Comparison of ENCODE assay signal across 9 cellular contexts in the genomic region with DNA sequence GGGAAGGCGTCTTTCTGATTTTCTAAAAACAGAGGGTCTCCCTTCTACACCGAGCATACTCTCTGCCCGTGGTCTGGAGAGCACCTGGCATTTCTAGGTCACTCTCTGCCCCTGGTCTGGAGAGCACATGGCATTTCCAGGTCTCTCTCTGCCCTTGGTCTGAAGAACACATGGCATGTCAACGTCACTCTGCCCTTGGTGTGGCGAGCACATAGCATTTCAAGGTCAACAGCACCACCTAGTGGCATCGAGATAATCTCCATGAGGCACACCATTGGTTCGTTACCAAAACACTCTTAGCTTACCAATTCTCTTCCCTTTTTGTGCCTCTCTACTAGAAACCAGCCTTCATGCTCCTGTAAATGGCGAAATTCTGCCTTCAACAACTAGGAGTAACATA.
A peak's percentile ranks its signal among the peaks of the same experiment; 100 is the strongest.
DNase-seq lines count a peak whose midpoint lies in the region; ATAC-seq and TF ChIP-seq lines count a peak whose summit lies in the region.
"Had no signal": no experiment of that assay in that cellular context is flagged by ENCODE, and none has a peak within 500 bp of the region (broad histone marks: within the 10 kb centered on the region; RNA-seq: fewer than 3 reads in every experiment).

No MANE protein-coding gene starts in this region.

- H3K4me2 ChIP-seq in DOHH2 (ENCODE audit: low read length) (no peak overlapping the region), Karpas-422 (ENCODE audit: low read depth, low read length, poor library complexity, severe bottlenecking) (no peak overlapping the region)

- H3K9me3 ChIP-seq in DOHH2 (ENCODE audit: control insufficient read depth, insufficient read depth, low read length), result peaks cover 5% of the 10 kb centered on the region; the same call in 1 of the 2 replicates
- H3K9me3 ChIP-seq in Karpas-422 (ENCODE audit: low read length), result peaks cover 6% of the 10 kb centered on the region
- peaks cover 0 to 39% (median 25%) of the 10 kb centered on the region in 4 donors for H3K9me3 ChIP-seq in stomach
- H3K9me3 ChIP-seq: neutrophil had no signal

- H3K36me3 ChIP-seq in DOHH2 (ENCODE audit: control insufficient read depth, low read length) (no peaks in the 10 kb centered on the region), Karpas-422 (ENCODE audit: insufficient read depth, low read length) (no peaks in the 10 kb centered on the region), stomach (no peaks in the 10 kb centered on the region)
- H3K36me3 ChIP-seq: neutrophil had no signal

- peaks cover 0 to 6% (median 0%) of the 10 kb centered on the region in 3 donors for H3K36me3 Mint-ChIP-seq in naive thymus-derived CD8-positive, alpha-beta T cell

- no peak overlapping the region for H3K27ac ChIP-seq in DOHH2 (ENCODE audit: low read depth, low read length)
- H3K27ac ChIP-seq in Karpas-422 (ENCODE audit: low read length), result no peak overlapping the region
- H3K27ac ChIP-seq in stomach, result no peak overlapping the region
- H3K27ac ChIP-seq: neutrophil had no signal

- H4K20me1 ChIP-seq in DOHH2 (ENCODE audit: control insufficient read depth, insufficient read depth, low read depth, low read length) (no peaks in the 10 kb centered on the region), Karpas-422 (ENCODE audit: insufficient read depth, low read depth, low read length) (no peaks in the 10 kb centered on the region)

- TF ChIP-seq EP300 in stomach (IDR thresholded peaks at IDR 0.05), result no peak

- intact Hi-C loops in head of caudate nucleus (cut with DNase I), result loop anchor here (5.0 to 10.0 kb wide), 2 partner anchors 364 to 597 kb away; no protein-coding TSS in a partner anchor
- intact Hi-C loops in stomach (cut with DNase I; ENCODE audit: low total_unique reads), result no loop called here

- no peaks in the 10 kb centered on the region for H3K9me2 ChIP-seq in DOHH2 (replicated peaks; ENCODE audit: control insufficient read depth, low read length)
- H3K9me2 ChIP-seq in Karpas-422 (replicated peaks; ENCODE audit: insufficient read depth, low read length), result no peaks in the 10 kb centered on the region

- H3K27me3 Mint-ChIP-seq in naive thymus-derived CD8-positive, alpha-beta T cell, result no peaks in the 10 kb centered on the region

- TF ChIP-seq POLR2A in stomach (IDR thresholded peaks at IDR 0.05), result no peak

- 65 to 68% (median 68%) methylated on average over 8 of the region's 8 CpGs for WGBS in stomach, 5 donors

- H3K4me3 Mint-ChIP-seq in naive thymus-derived CD8-positive, alpha-beta T cell, result no peak overlapping the region

- H3K27me3 ChIP-seq in DOHH2 (ENCODE audit: control insufficient read depth, low read length) (no peaks in the 10 kb centered on the region), Karpas-422 (ENCODE audit: low read length) (no peaks in the 10 kb centered on the region), stomach (no peaks in the 10 kb centered on the region)
- H3K27me3 ChIP-seq: neutrophil had no signal

- no peaks in the 10 kb centered on the region for H3K79me2 ChIP-seq in DOHH2 (ENCODE audit: control insufficient read depth, low read length)
- H3K79me2 ChIP-seq in Karpas-422 (ENCODE audit: low read length), result no peaks in the 10 kb centered on the region

- H3K4me3 ChIP-seq in DOHH2 (ENCODE audit: low read length) (no peak overlapping the region), Karpas-422 (ENCODE audit: low read length) (no peak overlapping the region), stomach (no peak overlapping the region)

- H2AFZ ChIP-seq in Karpas-422 (ENCODE audit: low read length), result no peak overlapping the region

- peak; percentile 74 for TF ChIP-seq CTCF in DOHH2 (IDR thresholded peaks at IDR 0.05; ENCODE audit: low read depth, low read length, poor library complexity, severe bottlenecking)
- no peak for TF ChIP-seq CTCF in stomach (IDR thresholded peaks at IDR 0.05)

- peak; percentile 66 for ATAC-seq in GM19395 (IDR thresholded peaks at IDR 0.05; ENCODE audit: unreplicated experiment)
- no peak for ATAC-seq in naive thymus-derived CD8-positive, alpha-beta T cell

- no peaks in the 10 kb centered on the region for H3F3A ChIP-seq in DOHH2 (ENCODE audit: control insufficient read depth, insufficient read depth)

- H3K9me3 Mint-ChIP-seq in naive thymus-derived CD8-positive, alpha-beta T cell, result peaks cover 0 to 51% (median 24%) of the 10 kb centered on the region in 9 donors

- H3K4me1 Mint-ChIP-seq in naive thymus-derived CD8-positive, alpha-beta T cell, result no peaks in the 10 kb centered on the region

- POLR2A ChIA-PET in naive thymus-derived CD8-positive, alpha-beta T cell (lab: Charles Lee), result no interaction called here

- DNase-seq in Karpas-422, result peak; percentile 91
- peak; percentile 13 for DNase-seq in T1000 (lab: John Stamatoyannopoulos, UW)
- peak in 38 of 42 donors; percentile 6 to 88 (median 56) for DNase-seq in head of caudate nucleus
- peak; percentile 30 for DNase-seq in stomach
- DNase-seq in occipital lobe (lab: John Stamatoyannopoulos, UW), result no peak
- no peak for DNase-seq in naive thymus-derived CD8-positive, alpha-beta T cell

- no peak overlapping the region for H3K9ac ChIP-seq in Karpas-422 (ENCODE audit: low read length)

- H3K27ac Mint-ChIP-seq in naive thymus-derived CD8-positive, alpha-beta T cell, result no peak overlapping the region

- H3K4me1 ChIP-seq in DOHH2 (ENCODE audit: control insufficient read depth, low read length) (no peaks in the 10 kb centered on the region), Karpas-422 (ENCODE audit: low read length) (no peaks in the 10 kb centered on the region), stomach (no peaks in the 10 kb centered on the region)

Comparison
In these comparisons a context has a peak if more than half of its experiments do, and no peak if none do; other contexts are left out.
1. DNase-seq: peak in Karpas-422 (single experiment), T1000 (single experiment), head of caudate nucleus (38 of 42) and stomach (single experiment); none in occipital lobe (single experiment) and naive thymus-derived CD8-positive, alpha-beta T cell (0 of 10).